ENCODE assay signal across 16 cellular contexts in the genomic region with DNA sequence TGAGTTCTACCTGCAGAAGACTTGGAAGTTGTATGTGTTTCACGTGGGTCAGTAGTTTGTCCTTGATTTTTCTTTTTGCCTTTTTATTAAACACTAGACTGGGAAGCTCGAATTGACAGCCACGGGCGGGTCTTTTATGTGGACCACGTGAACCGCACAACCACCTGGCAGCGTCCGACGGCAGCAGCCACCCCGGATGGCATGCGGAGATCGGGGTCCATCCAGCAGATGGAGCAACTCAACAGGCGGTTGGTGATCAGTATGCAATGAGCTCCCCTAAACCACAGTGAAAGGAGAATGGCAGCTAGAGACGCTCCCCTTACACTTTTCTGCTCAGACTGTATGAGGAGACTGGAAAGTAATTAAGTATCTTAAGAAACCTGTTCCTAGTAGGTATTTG.
DNase-seq lines count a peak whose midpoint lies in the region; ATAC-seq and TF ChIP-seq lines count a peak whose summit lies in the region.
"Had no signal": no experiment of that assay in that cellular context is flagged by ENCODE, and none has a peak within 500 bp of the region (broad histone marks: within the 10 kb centered on the region; RNA-seq: fewer than 3 reads in every experiment).

No MANE protein-coding gene starts in this region.

- H3K27ac Mint-ChIP-seq in endodermal cell: no peak overlapping the region
- H3K27ac Mint-ChIP-seq: activated naive CD4-positive, alpha-beta T cell treated with anti-CD3 and anti-CD28 coated beads, Interleukin-2, amount 50 U/mL, for 72 hours had no signal

- H3K27me3 Mint-ChIP-seq in endodermal cell (ENCODE audit: insufficient read depth): no peaks in the 10 kb centered on the region

- H3K27ac ChIP-seq in right cardiac atrium (ENCODE audit: low read length) (no peak overlapping the region), SK-N-SH (ENCODE audit: low read depth in 2 of 2, low read length in 1 of 2) (no peak overlapping the region), endodermal cell (ENCODE audit: low read depth, low read length) (no peak overlapping the region), PC-3 (ENCODE audit: low read length) (no peak overlapping the region)
- H3K27ac ChIP-seq: breast epithelium, ovary had no signal

- CTCF ChIA-PET in SK-N-SH (lab: Yijun Ruan, JAX) (interaction anchor here (0.6 to 7.7 kb wide), 21 partner anchors 12 to 515 kb away, joined by 3 to 79 read pairs (median 4); partner anchors contain the start of gene STK17A), PC-3 (lab: Charles Lee) (interaction anchor here (0.7 to 0.9 kb wide), 4 partner anchors 13 to 244 kb away, joined by 3 to 6 read pairs (median 4); partner anchors contain the start of gene STK17A)

- no TSS peak for BruUV-seq in PC-3 (replicated peaks; lab: Mats Ljungman, UMichigan)

- H3K9ac ChIP-seq in SK-N-SH: no peak overlapping the region
- H3K9ac ChIP-seq in endodermal cell (ENCODE audit: extremely low read depth, low read length, poor library complexity, severe bottlenecking): no peak overlapping the region
- H3K9ac ChIP-seq in PC-3 (ENCODE audit: low read length): no peak overlapping the region

- H2AFZ ChIP-seq in SK-N-SH (ENCODE audit: low read depth): no peak overlapping the region
- no peak overlapping the region for H2AFZ ChIP-seq in PC-3 (ENCODE audit: low read length)

- H4K20me1 ChIP-seq in SK-N-SH (ENCODE audit: insufficient read depth): no peaks in the 10 kb centered on the region
- H4K20me1 ChIP-seq in PC-3 (ENCODE audit: low read length): no peaks in the 10 kb centered on the region

- no peaks in the 10 kb centered on the region for H3K36me3 Mint-ChIP-seq in endodermal cell (ENCODE audit: low read depth)
- H3K36me3 Mint-ChIP-seq: activated naive CD4-positive, alpha-beta T cell treated with anti-CD3 and anti-CD28 coated beads, Interleukin-2, amount 50 U/mL, for 72 hours had no signal

- intact Hi-C loops in Right ventricle myocardium superior (cut with DNase I) (no loop called here), right cardiac atrium (cut with DNase I) (loop anchor here in 1 of 4 donors (10.0 kb wide), 1 partner anchor 511 kb away; no protein-coding TSS in a partner anchor), PC-3 (cut with micrococcal nuclease) (loop anchor here (5.0 to 10.0 kb wide), 2 partner anchors 119 to 246 kb away; no protein-coding TSS in a partner anchor)

- no peak overlapping the region for H3K4me2 ChIP-seq in SK-N-SH
- H3K4me2 ChIP-seq in PC-3 (ENCODE audit: low read length): no peak overlapping the region

- H3K4me3 ChIP-seq in right cardiac atrium (ENCODE audit: low read length) (no peak overlapping the region), SK-N-SH (ENCODE audit: low read depth in 2 of 2, low read length in 1 of 2) (no peak overlapping the region), endodermal cell (ENCODE audit: low read length) (no peak overlapping the region), PC-3 (ENCODE audit: low read length) (no peak overlapping the region)
- H3K4me3 ChIP-seq: breast epithelium, HAP-1, ovary had no signal

- H3K36me3 ChIP-seq in SK-N-SH (replicated peaks in 1 of 2; ENCODE audit: control insufficient read depth in 1 of 2, insufficient read depth in 2 of 2, low read length in 1 of 2) (no peaks in the 10 kb centered on the region), endodermal cell (ENCODE audit: control insufficient read depth, insufficient read depth, low read length) (no peaks in the 10 kb centered on the region), PC-3 (ENCODE audit: low read depth, low read length) (no peaks in the 10 kb centered on the region)
- H3K36me3 ChIP-seq: breast epithelium, HAP-1, ovary had no signal

- no peaks in the 10 kb centered on the region for H3K27me3 ChIP-seq in right cardiac atrium (ENCODE audit: control insufficient read depth, insufficient read depth)
- H3K27me3 ChIP-seq in SK-N-SH (ENCODE audit: insufficient read depth): peaks cover 7% of the 10 kb centered on the region; the same call in 1 of the 2 replicates
- H3K27me3 ChIP-seq in endodermal cell (ENCODE audit: control insufficient read depth, insufficient read depth, low read length, poor library complexity, severe bottlenecking): no peaks in the 10 kb centered on the region
- H3K27me3 ChIP-seq in PC-3 (ENCODE audit: low read length): no peaks in the 10 kb centered on the region
- H3K27me3 ChIP-seq: breast epithelium, ovary had no signal

- H3F3A ChIP-seq in SK-N-SH (replicated peaks; ENCODE audit: insufficient read depth) (no peaks in the 10 kb centered on the region), PC-3 (ENCODE audit: low read length, unreplicated experiment) (no peaks in the 10 kb centered on the region)

- TF ChIP-seq EP300 in SK-N-SH (IDR thresholded peaks at IDR 0.05; ENCODE audit: borderline replicate concordance in 1 of 2, low read depth in 1 of 2, low read length in 1 of 2): no peak

- WGBS in right cardiac atrium: 74% methylated on average over 14 of the region's 14 CpGs
- WGBS in SK-N-SH (ENCODE audit: low lambda C conversion rate): 77% methylated on average over 14 of the region's 14 CpGs
- 96 to 97% methylated on average over 12 to 14 of the region's 14 CpGs for WGBS in endodermal cell (ENCODE audit: insufficient coverage in 1 of 2, insufficient read length in 1 of 2), 2 experiments

- no peak overlapping the region for H3K4me3 Mint-ChIP-seq in endodermal cell

- no peak for DNase-seq in Right ventricle myocardium superior
- no peak for DNase-seq in right cardiac atrium
- no peak for DNase-seq in SK-N-SH
- no peak for DNase-seq in endodermal cell
- DNase-seq in pons (ENCODE audit: low spot score): peak; percentile 28
- DNase-seq in SHP77 treated with DMSO at 0.1 percent for 48 hours (lab: John Stamatoyannopoulos, UW): no peak
- no peak for DNase-seq in GDM1 (lab: John Stamatoyannopoulos, UW)
- no peak for DNase-seq in PC-3
- DNase-seq: COR-L47; hippocampal formation; left cardiac atrium; ovary; stimulated activated CD4-positive, alpha-beta T cell treated with anti-CD3 and anti-CD28 coated beads, Interleukin-4, amount 100 ng/mL, for 24 hours had no signal

- ATAC-seq in Right ventricle myocardium superior (ENCODE audit: poor library complexity) (peak; percentile 53), right cardiac atrium (no peak), PC-3 (no peak)
- ATAC-seq: activated naive CD4-positive, alpha-beta T cell treated with anti-CD3 and anti-CD28 coated beads, Interleukin-2, amount 50 U/mL, for 72 hours; left cardiac atrium had no signal

- peak; percentile 19; the same call in 1 of the 2 replicates for TF ChIP-seq CTCF in SK-N-SH (IDR thresholded peaks at IDR 0.05)
- TF ChIP-seq CTCF in endodermal cell (conservative IDR thresholded peaks at IDR 0.05): peak; percentile 50
- no peak for TF ChIP-seq CTCF in PC-3 (conservative IDR thresholded peaks at IDR 0.05; ENCODE audit: low read depth, low read length)

- H3K9me2 ChIP-seq in SK-N-SH (no peaks in the 10 kb centered on the region), PC-3 (replicated peaks; ENCODE audit: low read length) (no peaks in the 10 kb centered on the region)

- H3K4me1 ChIP-seq in right cardiac atrium (ENCODE audit: control insufficient read depth, insufficient read depth, low read length) (no peaks in the 10 kb centered on the region), SK-N-SH (ENCODE audit: control insufficient read depth in 1 of 2, insufficient read depth in 2 of 2, low read depth in 1 of 2, low read length in 1 of 2) (peaks cover 0 to 2% of the 10 kb centered on the region in 2 experiments; a peak in 1 of 4 replicates), endodermal cell (ENCODE audit: control insufficient read depth, insufficient read depth, low read length) (peaks cover 7% of the 10 kb centered on the region), PC-3 (ENCODE audit: insufficient read depth, low read length) (no peaks in the 10 kb centered on the region)
- H3K4me1 ChIP-seq: breast epithelium, HAP-1 had no signal

- H3K4me1 Mint-ChIP-seq in endodermal cell: peaks cover 15% of the 10 kb centered on the region

- no peaks in the 10 kb centered on the region for H3K9me3 ChIP-seq in right cardiac atrium (ENCODE audit: control insufficient read depth, low read length)
- no peaks in the 10 kb centered on the region for H3K9me3 ChIP-seq in SK-N-SH
- H3K9me3 ChIP-seq in endodermal cell (ENCODE audit: control insufficient read depth, low read length): no peaks in the 10 kb centered on the region
- H3K9me3 ChIP-seq in PC-3 (ENCODE audit: low read length): no peaks in the 10 kb centered on the region
- H3K9me3 ChIP-seq: breast epithelium, HAP-1, ovary had no signal

- H3K79me2 ChIP-seq in SK-N-SH (ENCODE audit: insufficient read depth) (no peaks in the 10 kb centered on the region), PC-3 (ENCODE audit: low read length) (no peaks in the 10 kb centered on the region)

- peak; percentile 35; the same call in 1 of the 2 replicates for TF ChIP-seq RAD21 in SK-N-SH (IDR thresholded peaks at IDR 0.05; ENCODE audit: low read length)

- POLR2A ChIA-PET in SK-N-SH (lab: Yijun Ruan, JAX): no interaction called here
- POLR2A ChIA-PET in PC-3 (lab: Charles Lee; ENCODE audit: unreplicated experiment): no interaction called here

- H3K9me3 Mint-ChIP-seq in endodermal cell: no peaks in the 10 kb centered on the region
- H3K9me3 Mint-ChIP-seq: activated naive CD4-positive, alpha-beta T cell treated with anti-CD3 and anti-CD28 coated beads, Interleukin-2, amount 50 U/mL, for 72 hours had no signal

TF ChIP-seq in SK-N-SH, 30 proteins besides CTCF, POLR2A, EP300 and RAD21:
- no peak for TF ChIP-seq TCF12 (IDR thresholded peaks at IDR 0.05)
- TF ChIP-seq GATA2 (CRISPR knock-in tag; IDR thresholded peaks at IDR 0.05): no peak
- 0 out of 2 replicates have a peak, but pooled peaks have one; percentile 16 for TF ChIP-seq SMC3 (IDR thresholded peaks at IDR 0.05; ENCODE audit: low read depth, low read length)
